In the genomic region with DNA sequence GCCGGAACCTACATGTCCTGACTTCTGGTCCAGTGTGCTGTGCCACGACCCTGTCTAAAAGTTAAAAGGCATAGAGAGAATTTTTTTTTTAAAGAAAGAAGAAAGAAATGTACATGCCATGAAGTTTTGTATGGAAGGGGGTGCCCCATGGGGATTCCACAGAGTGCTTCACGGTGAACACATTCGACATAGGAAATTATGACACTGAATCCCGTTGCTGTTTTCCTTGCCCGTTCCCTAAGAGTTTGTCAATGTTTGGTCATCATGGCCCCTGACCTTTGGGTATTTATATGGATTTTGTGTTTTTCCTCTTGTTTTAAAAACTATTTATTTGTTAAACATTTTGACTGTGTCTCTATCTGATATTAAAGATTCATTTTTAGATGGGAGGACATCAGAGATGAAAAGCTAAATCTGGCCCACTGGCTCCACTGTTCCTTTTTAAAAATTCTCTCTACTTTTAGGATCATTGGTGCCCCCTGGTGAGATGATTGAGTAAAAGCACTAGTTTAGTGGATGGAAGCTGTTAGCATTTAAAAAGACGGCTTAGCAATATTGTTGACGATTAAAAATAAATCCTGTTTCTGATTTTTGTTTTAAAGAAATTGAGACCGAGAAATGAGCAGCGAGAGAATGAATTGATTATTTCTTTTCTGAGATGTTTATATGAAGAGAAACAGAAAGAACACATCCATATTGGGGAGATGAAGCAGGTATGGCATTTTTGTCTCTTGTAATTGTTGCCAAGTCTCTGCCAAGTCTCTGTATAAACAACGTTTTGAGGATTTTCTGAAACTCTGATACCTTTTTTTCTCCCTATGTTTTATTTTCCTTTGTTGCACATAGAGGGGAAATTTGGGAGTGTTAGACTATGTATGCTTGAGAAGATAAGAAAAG, we compare ENCODE assay signal across 8 cellular contexts.
DNase-seq lines count a peak whose midpoint lies in the region; ATAC-seq and TF ChIP-seq lines count a peak whose summit lies in the region.

No MANE protein-coding gene starts in this region.

- H4K20me1 ChIP-seq in Karpas-422 (ENCODE audit: insufficient read depth, low read depth, low read length), result no peaks in the 10 kb centered on the region

- TF ChIP-seq POLR2A in Peyer's patch (IDR thresholded peaks at IDR 0.05), result no peak

- H3K4me2 ChIP-seq in Karpas-422 (ENCODE audit: low read depth, low read length, poor library complexity, severe bottlenecking), result no peak overlapping the region

- no peak overlapping the region for H3K9ac ChIP-seq in Karpas-422 (ENCODE audit: low read length)

- H3K9me3 Mint-ChIP-seq in activated naive CD8-positive, alpha-beta T cell treated with anti-CD3 and anti-CD28 coated beads for 36 hours, result no peaks in the 10 kb centered on the region

- H3K4me3 ChIP-seq in Karpas-422 (ENCODE audit: low read length) (no peak overlapping the region), Peyer's patch (no peak overlapping the region), coronary artery (no peak overlapping the region)

- H3K27me3 ChIP-seq in Karpas-422 (ENCODE audit: low read length) (no peaks in the 10 kb centered on the region), Peyer's patch (no peaks in the 10 kb centered on the region)

- TF ChIP-seq CTCF in Peyer's patch (IDR thresholded peaks at IDR 0.05) (peak; percentile 23 to 85 (median 80)), coronary artery (IDR thresholded peaks at IDR 0.05) (peak; percentile 56)

- H3K4me3 Mint-ChIP-seq in activated naive CD8-positive, alpha-beta T cell treated with anti-CD3 and anti-CD28 coated beads for 36 hours, result no peak overlapping the region

- H3K4me1 ChIP-seq in Karpas-422 (ENCODE audit: low read length) (no peaks in the 10 kb centered on the region), Peyer's patch (no peaks in the 10 kb centered on the region)

- no peaks in the 10 kb centered on the region for H3K9me2 ChIP-seq in Karpas-422 (replicated peaks; ENCODE audit: insufficient read depth, low read length)

- no peaks in the 10 kb centered on the region for H3K9me3 ChIP-seq in Karpas-422 (ENCODE audit: low read length)
- no peaks in the 10 kb centered on the region for H3K9me3 ChIP-seq in Peyer's patch

- H3K4me1 Mint-ChIP-seq in activated naive CD8-positive, alpha-beta T cell treated with anti-CD3 and anti-CD28 coated beads for 36 hours, result peaks cover 2% of the 10 kb centered on the region

- DNase-seq in activated naive CD8-positive, alpha-beta T cell treated with anti-CD3 and anti-CD28 coated beads, Interleukin-2, amount 50 U/mL, for 16 hours (ENCODE audit: low read depth, low spot score), result peak; percentile 19
- DNase-seq in activated naive CD8-positive, alpha-beta T cell treated with anti-CD3 and anti-CD28 coated beads for 36 hours, result no peak
- DNase-seq in Karpas-422 (peak; percentile 89), Peyer's patch (peak in 2 of 3 donors; percentile 24 to 57), coronary artery (ENCODE audit: low spot score) (no peak), medulla oblongata (ENCODE audit: extremely low spot score) (peak; percentile 88)

- H3K36me3 Mint-ChIP-seq in activated naive CD8-positive, alpha-beta T cell treated with anti-CD3 and anti-CD28 coated beads for 36 hours, result peaks cover 4% of the 10 kb centered on the region

- H3K27ac Mint-ChIP-seq in activated naive CD8-positive, alpha-beta T cell treated with anti-CD3 and anti-CD28 coated beads for 36 hours, result no peak overlapping the region

- H3K79me2 ChIP-seq in Karpas-422 (ENCODE audit: low read length), result no peaks in the 10 kb centered on the region; the same call in 1 of the 2 replicates

- no peaks in the 10 kb centered on the region for H3K27me3 Mint-ChIP-seq in activated naive CD8-positive, alpha-beta T cell treated with anti-CD3 and anti-CD28 coated beads for 36 hours

- no peak overlapping the region for H3K27ac ChIP-seq in Karpas-422 (ENCODE audit: low read length)
- H3K27ac ChIP-seq in Peyer's patch, result peak overlapping the region in 1 of 4 donors; percentile 13
- peak overlapping the region; percentile 31 to 37 for H3K27ac ChIP-seq in coronary artery

- no peaks in the 10 kb centered on the region for H3K36me3 ChIP-seq in Karpas-422 (ENCODE audit: insufficient read depth, low read length)
- peaks cover 0 to 34% (median 0%) of the 10 kb centered on the region in 3 donors for H3K36me3 ChIP-seq in Peyer's patch

- no peak overlapping the region for H2AFZ ChIP-seq in Karpas-422 (ENCODE audit: low read length)

- ATAC-seq in HG03460 (IDR thresholded peaks at IDR 0.05; ENCODE audit: unreplicated experiment) (no peak), GM21515 (IDR thresholded peaks at IDR 0.05; ENCODE audit: unreplicated experiment) (no peak)

Comparison
In these comparisons a context has a peak if more than half of its experiments do, and no peak if none do; other contexts are left out.
1. DNase-seq: peak in activated naive CD8-positive, alpha-beta T cell treated with anti-CD3 and anti-CD28 coated beads, Interleukin-2, amount 50 U/mL, for 16 hours (single experiment), Karpas-422 (single experiment), Peyer's patch (2 of 3) and medulla oblongata (single experiment); none in activated naive CD8-positive, alpha-beta T cell treated with anti-CD3 and anti-CD28 coated beads for 36 hours (single experiment) and coronary artery (single experiment).